Comparison of ENCODE assay signal across 8 cellular contexts in the genomic region with DNA sequence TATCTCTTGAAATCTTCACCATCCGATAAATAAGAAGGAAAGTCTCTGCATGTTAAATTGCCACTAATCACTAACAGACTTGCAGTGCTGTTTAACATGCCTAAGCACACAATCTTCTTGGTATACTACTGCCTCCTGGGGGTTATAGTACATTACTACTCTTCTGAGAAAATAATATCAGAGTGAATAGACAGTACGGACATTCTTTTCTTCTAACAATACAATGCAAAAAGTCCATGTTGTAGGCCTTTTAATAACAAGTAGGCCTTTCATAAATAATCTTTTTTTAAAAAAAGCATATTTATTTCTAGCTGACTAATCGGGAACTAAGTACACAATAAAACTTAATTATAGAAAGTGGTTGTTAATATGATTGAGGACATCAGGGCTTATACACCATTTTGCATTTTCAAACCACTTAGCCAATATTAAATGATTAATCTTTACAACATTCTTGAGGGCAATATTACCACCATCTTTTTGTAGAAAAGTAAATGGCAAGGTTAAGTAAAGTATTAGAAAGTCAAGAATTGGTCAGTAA.
A peak's percentile ranks its signal among the peaks of the same experiment; 100 is the strongest.
DNase-seq lines count a peak whose midpoint lies in the region; ATAC-seq, FAIRE-seq and TF ChIP-seq lines count a peak whose summit lies in the region.

No MANE protein-coding gene starts in this region.

- H3K4me3 ChIP-seq in AG09309 (ENCODE audit: control insufficient read depth, low read depth, low read length) (no peak overlapping the region), left ventricle myocardium inferior (no peak overlapping the region), small intestine (ENCODE audit: low read depth in 1 of 2, low read length in 2 of 2) (no peak overlapping the region)

- DNase-seq in AG09309 (ENCODE audit: low read depth) (peak; percentile 49), GM18507 (ENCODE audit: extremely low spot score, insufficient read length, low read depth) (peak; percentile 7), NCI-H2227 (lab: John Stamatoyannopoulos, UW; ENCODE audit: unreplicated experiment) (peak; percentile 39), left ventricle myocardium inferior (no peak), small intestine (peak; percentile 68)
- DNase-seq in activated naive CD8-positive, alpha-beta T cell treated with anti-CD3 and anti-CD28 coated beads, Interleukin-2, amount 50 U/mL, for 24 hours, result no peak

- H3K4me3 Mint-ChIP-seq in activated naive CD8-positive, alpha-beta T cell treated with anti-CD3 and anti-CD28 coated beads, Interleukin-2, amount 50 U/mL, for 24 hours, result no peak overlapping the region

- no peaks in the 10 kb centered on the region for H3K4me1 Mint-ChIP-seq in activated naive CD8-positive, alpha-beta T cell treated with anti-CD3 and anti-CD28 coated beads, Interleukin-2, amount 50 U/mL, for 24 hours

- intact Hi-C loops in left ventricle myocardium inferior (cut with micrococcal nuclease), result loop anchor here (2.0 kb wide), 1 partner anchor 544 kb away; no protein-coding TSS in a partner anchor

- FAIRE-seq in GM18507 (lab: Jason Lieb, UNC) (peak; percentile 74), small intestine (lab: Jason Lieb, UNC) (peak; percentile 67)

- H3K4me1 ChIP-seq in left ventricle myocardium inferior (peaks cover 10% of the 10 kb centered on the region), small intestine (ENCODE audit: control insufficient read depth in 2 of 2, insufficient read depth in 1 of 2, low read depth in 1 of 2, low read length in 1 of 2) (no peaks in the 10 kb centered on the region)

- H3K27ac Mint-ChIP-seq in activated naive CD8-positive, alpha-beta T cell treated with anti-CD3 and anti-CD28 coated beads, Interleukin-2, amount 50 U/mL, for 24 hours, result no peak overlapping the region

- peak; percentile 54 for TF ChIP-seq CTCF in AG09309 (IDR thresholded peaks at IDR 0.05; ENCODE audit: control insufficient read depth, insufficient read depth, low read depth, low read length, missing control alignments)
- peak; percentile 82 for TF ChIP-seq CTCF in left ventricle myocardium inferior (IDR thresholded peaks at IDR 0.05; ENCODE audit: borderline replicate concordance)

- 4 to 14% (median 6%) methylated on average over 3 of the region's 3 CpGs for WGBS in small intestine, 3 donors

- H3K27me3 Mint-ChIP-seq in activated naive CD8-positive, alpha-beta T cell treated with anti-CD3 and anti-CD28 coated beads, Interleukin-2, amount 50 U/mL, for 24 hours, result peaks cover 5% of the 10 kb centered on the region

- H3K27ac ChIP-seq in left ventricle myocardium inferior (replicated peaks) (no peak overlapping the region), small intestine (ENCODE audit: low read depth in 1 of 2, low read length in 1 of 2) (no peak overlapping the region)

- peak; percentile 72 for ATAC-seq in activated naive CD8-positive, alpha-beta T cell treated with anti-CD3 and anti-CD28 coated beads, Interleukin-2, amount 50 U/mL, for 24 hours
- ATAC-seq in GM21528 (IDR thresholded peaks at IDR 0.05; ENCODE audit: low FRiP score, unreplicated experiment) (no peak), GM21381 (IDR thresholded peaks at IDR 0.05; ENCODE audit: unreplicated experiment) (no peak)

- H3K9me3 Mint-ChIP-seq in activated naive CD8-positive, alpha-beta T cell treated with anti-CD3 and anti-CD28 coated beads, Interleukin-2, amount 50 U/mL, for 24 hours, result no peaks in the 10 kb centered on the region

- H3K9me3 ChIP-seq in left ventricle myocardium inferior (replicated peaks) (no peaks in the 10 kb centered on the region), small intestine (ENCODE audit: control insufficient read depth, low read depth) (no peaks in the 10 kb centered on the region)

- H3K27me3 ChIP-seq in left ventricle myocardium inferior (ENCODE audit: low read depth), result no peaks in the 10 kb centered on the region
- H3K27me3 ChIP-seq in small intestine (ENCODE audit: control insufficient read depth in 2 of 2, insufficient read depth in 2 of 2, low read length in 2 of 2), result no peaks in the 10 kb centered on the region

- no peaks in the 10 kb centered on the region for H3K36me3 Mint-ChIP-seq in activated naive CD8-positive, alpha-beta T cell treated with anti-CD3 and anti-CD28 coated beads, Interleukin-2, amount 50 U/mL, for 24 hours (ENCODE audit: low read depth)

- no peaks in the 10 kb centered on the region for H3K36me3 ChIP-seq in left ventricle myocardium inferior
- no peaks in the 10 kb centered on the region for H3K36me3 ChIP-seq in small intestine (ENCODE audit: control insufficient read depth in 2 of 2, insufficient read depth in 2 of 2, low read length in 2 of 2)

Comparison
In these comparisons a context has a peak if more than half of its experiments do, and no peak if none do; other contexts are left out.
1. DNase-seq: peak in AG09309 (single experiment), GM18507 (single experiment), NCI-H2227 (single experiment) and small intestine (single experiment); none in activated naive CD8-positive, alpha-beta T cell treated with anti-CD3 and anti-CD28 coated beads, Interleukin-2, amount 50 U/mL, for 24 hours (single experiment) and left ventricle myocardium inferior (single experiment).